In the genomic region with DNA sequence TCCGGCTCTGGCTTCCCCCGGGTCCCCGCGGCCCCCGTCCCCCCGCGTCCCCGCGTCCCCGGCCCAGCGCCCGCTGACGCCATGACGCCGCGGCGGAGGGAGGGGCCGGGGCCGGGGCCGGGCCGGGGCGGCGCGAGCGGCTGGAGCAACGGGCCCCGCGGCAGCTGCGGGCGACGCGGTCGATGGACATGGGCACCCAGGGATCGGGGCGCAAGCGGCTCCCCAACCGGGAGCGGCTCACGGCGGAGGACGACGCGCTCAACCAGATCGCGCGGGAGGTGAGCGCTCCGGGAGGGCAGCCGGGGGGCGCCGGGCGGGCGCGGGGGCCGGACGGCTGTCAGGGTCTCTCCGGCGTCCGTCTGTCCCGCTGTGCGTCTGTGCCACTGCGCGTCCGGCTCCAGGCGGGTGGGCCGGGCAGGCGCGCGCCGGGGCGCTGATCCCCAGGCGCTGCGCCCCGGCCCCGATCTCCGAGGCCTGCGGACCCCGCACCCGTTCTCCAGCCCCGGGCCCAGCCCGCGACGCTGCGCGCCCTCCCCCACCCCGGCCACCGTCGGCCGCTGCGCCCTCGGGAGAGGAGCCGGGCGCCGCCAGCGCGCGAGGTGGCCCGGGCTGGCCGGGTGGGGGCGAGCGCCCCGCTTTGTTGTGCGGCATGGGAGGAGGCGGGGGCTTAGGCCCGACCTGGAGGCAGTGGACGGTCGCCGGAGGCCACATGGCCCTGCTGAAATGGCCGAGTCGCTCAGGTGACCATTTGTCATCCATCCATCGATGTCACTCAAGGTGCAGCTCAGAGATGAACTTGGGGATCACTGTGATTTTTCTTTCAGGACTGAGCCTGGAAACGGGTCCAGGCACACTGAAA, we compare ENCODE assay signal across 8 cellular contexts. TPM values are rescaled to one million over a fixed set of nuclear protein-coding genes. Genes with fewer than 3 reads are reported as not detected.
DNase-seq lines count a peak whose midpoint lies in the region; ATAC-seq and TF ChIP-seq lines count a peak whose summit lies in the region.

A gene with protein sequence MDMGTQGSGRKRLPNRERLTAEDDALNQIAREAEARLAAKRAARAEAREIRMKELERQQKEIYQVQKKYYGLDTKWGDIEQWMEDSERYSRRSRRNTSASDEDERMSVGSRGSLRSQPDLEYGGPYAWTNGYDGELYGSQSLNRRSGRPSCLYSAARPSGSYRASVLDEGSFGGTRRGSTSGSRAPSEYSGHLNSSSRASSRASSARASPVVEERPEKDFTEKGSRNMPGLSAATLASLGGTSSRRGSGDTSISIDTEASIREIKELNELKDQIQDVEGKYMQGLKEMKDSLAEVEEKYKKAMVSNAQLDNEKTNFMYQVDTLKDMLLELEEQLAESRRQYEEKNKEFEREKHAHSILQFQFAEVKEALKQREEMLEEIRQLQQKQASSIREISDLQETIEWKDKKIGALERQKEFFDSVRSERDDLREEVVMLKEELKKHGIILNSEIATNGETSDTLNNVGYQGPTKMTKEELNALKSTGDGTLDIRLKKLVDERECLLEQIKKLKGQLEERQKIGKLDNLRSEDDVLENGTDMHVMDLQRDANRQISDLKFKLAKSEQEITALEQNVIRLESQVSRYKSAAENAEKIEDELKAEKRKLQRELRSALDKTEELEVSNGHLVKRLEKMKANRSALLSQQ (plus strand): TSS at position 125 of the 859 bp plus-strand sequence. CDS start 58 bp downstream, at position 183.

- ATAC-seq in CD4-positive, CD25-positive, alpha-beta regulatory T cell (ENCODE audit: low read depth in 2 of 2), result no peak
- ATAC-seq in HG03342 (IDR thresholded peaks at IDR 0.05; ENCODE audit: unreplicated experiment), result no peak
- no peak for ATAC-seq in GM18505 (IDR thresholded peaks at IDR 0.05; ENCODE audit: unreplicated experiment)

- peak within 1 kb of the TSS in 2 of 3 donors; percentile 31 to 52 for H3K27ac Mint-ChIP-seq in CD4-positive, CD25-positive, alpha-beta regulatory T cell

- no CpG with 5 or more reads among the region's 112 CpGs for WGBS in iPS DF 6.9 (ENCODE audit: insufficient coverage, insufficient read length)

- peaks cover 0 to 2% (median 0%) of the 10 kb centered on the region in 7 donors for H3K9me3 Mint-ChIP-seq in CD4-positive, CD25-positive, alpha-beta regulatory T cell

- no peak within 1 kb of the TSS for H3K9ac ChIP-seq in Karpas-422 (ENCODE audit: low read length)

- no peaks in the 10 kb centered on the region for H3K36me3 Mint-ChIP-seq in CD4-positive, CD25-positive, alpha-beta regulatory T cell

- no peaks in the 10 kb centered on the region for H3K36me3 ChIP-seq in CD4-positive, CD25-positive, alpha-beta regulatory T cell (ENCODE audit: control insufficient read depth, insufficient read depth, low read length)
- no peaks in the 10 kb centered on the region for H3K36me3 ChIP-seq in Karpas-422 (ENCODE audit: insufficient read depth, low read length)
- no peaks in the 10 kb centered on the region for H3K36me3 ChIP-seq in iPS DF 6.9 (ENCODE audit: control insufficient read depth, insufficient read depth, low read length)

- H4K20me1 ChIP-seq in Karpas-422 (ENCODE audit: insufficient read depth, low read depth, low read length), result no peaks in the 10 kb centered on the region

- H3K4me3 Mint-ChIP-seq in CD4-positive, CD25-positive, alpha-beta regulatory T cell, result peak within 1 kb of the TSS; percentile 50 to 87 (median 70)

- peak within 1 kb of the TSS; percentile 15 for H3K4me3 ChIP-seq in CD4-positive, CD25-positive, alpha-beta regulatory T cell (ENCODE audit: low read depth, low read length)
- H3K4me3 ChIP-seq in Karpas-422 (ENCODE audit: low read length) (no peak within 1 kb of the TSS), iPS DF 6.9 (ENCODE audit: low read length) (peak within 1 kb of the TSS; percentile 80; the same call in 1 of the 2 replicates)

- H3K27me3 Mint-ChIP-seq in CD4-positive, CD25-positive, alpha-beta regulatory T cell, result peaks cover 64% of the 10 kb centered on the region

- no peaks in the 10 kb centered on the region for H3K9me2 ChIP-seq in Karpas-422 (replicated peaks; ENCODE audit: insufficient read depth, low read length)

- no peaks in the 10 kb centered on the region for H3K79me2 ChIP-seq in Karpas-422 (ENCODE audit: low read length)

- no peak within 1 kb of the TSS for H3K4me2 ChIP-seq in Karpas-422 (ENCODE audit: low read depth, low read length, poor library complexity, severe bottlenecking)

- H3K27me3 ChIP-seq in CD4-positive, CD25-positive, alpha-beta regulatory T cell (ENCODE audit: control insufficient read depth, insufficient read depth, low read length), result peaks cover 13% of the 10 kb centered on the region
- no peaks in the 10 kb centered on the region for H3K27me3 ChIP-seq in Karpas-422 (ENCODE audit: low read length)
- peaks cover 14% of the 10 kb centered on the region; the same call in 1 of the 2 replicates for H3K27me3 ChIP-seq in iPS DF 6.9 (ENCODE audit: control insufficient read depth, insufficient read depth, low read length)

- TF ChIP-seq POLR2A in GM18505 (IDR thresholded peaks at IDR 0.05; ENCODE audit: borderline replicate concordance, extremely low read depth, insufficient read depth, insufficient read length), result no peak

- peaks cover 7% of the 10 kb centered on the region for H3K4me1 ChIP-seq in CD4-positive, CD25-positive, alpha-beta regulatory T cell (ENCODE audit: control insufficient read depth, insufficient read depth, low read length, poor library complexity, severe bottlenecking)
- H3K4me1 ChIP-seq in Karpas-422 (ENCODE audit: low read length) (no peaks in the 10 kb centered on the region), iPS DF 6.9 (ENCODE audit: control insufficient read depth, insufficient read depth, low read length) (peaks cover 3% of the 10 kb centered on the region)

- peaks cover 6 to 21% (median 13%) of the 10 kb centered on the region in 4 donors for H3K4me1 Mint-ChIP-seq in CD4-positive, CD25-positive, alpha-beta regulatory T cell

- DNase-seq in CD4-positive, CD25-positive, alpha-beta regulatory T cell, result no peak
- no peak for DNase-seq in Karpas-422
- peak; percentile 74 for DNase-seq in astrocyte of the hippocampus (ENCODE audit: low read depth, low spot score)
- no peak for DNase-seq in iPS DF 6.9 (ENCODE audit: low read depth, low spot score)
- DNase-seq in retina, result peak; percentile 55
- no peak for DNase-seq in foreskin melanocyte

- no peak within 1 kb of the TSS for H3K27ac ChIP-seq in CD4-positive, CD25-positive, alpha-beta regulatory T cell (ENCODE audit: insufficient read depth, low read length, poor library complexity, severe bottlenecking)
- H3K27ac ChIP-seq in Karpas-422 (ENCODE audit: low read length) (no peak within 1 kb of the TSS), iPS DF 6.9 (ENCODE audit: low read length) (no peak within 1 kb of the TSS)

- no peaks in the 10 kb centered on the region for H3K9me3 ChIP-seq in CD4-positive, CD25-positive, alpha-beta regulatory T cell (ENCODE audit: control insufficient read depth in 2 of 2, low read length in 2 of 2)
- H3K9me3 ChIP-seq in Karpas-422 (ENCODE audit: low read length), result no peaks in the 10 kb centered on the region
- H3K9me3 ChIP-seq in iPS DF 6.9 (ENCODE audit: control insufficient read depth, insufficient read depth, low read length), result no peaks in the 10 kb centered on the region

- H2AFZ ChIP-seq in Karpas-422 (ENCODE audit: low read length), result no peak within 1 kb of the TSS

RNA-seq across cellular contexts. Expression of the gene that starts here (rescaled TPM):
- total RNA-seq in CD4-positive, CD25-positive, alpha-beta regulatory T cell, result 183 TPM
- 100 to 1,000 TPM in 1 of 4 donors, 10 to 100 TPM in 3; 69.4 to 107 (median 77.1) TPM for polyA plus RNA-seq in CD4-positive, CD25-positive, alpha-beta regulatory T cell
- 29.9 and 30.7 TPM in 2 replicates for total RNA-seq in Karpas-422 (2014; rRNA removed; shearing (Covaris generic); ENCODE audit: low replicate concordance)

Comparison
In these comparisons a context has a peak if more than half of its experiments do, and no peak if none do; other contexts are left out.
1. DNase-seq: peak in astrocyte of the hippocampus (single experiment) and retina (single experiment); none in CD4-positive, CD25-positive, alpha-beta regulatory T cell (0 of 3), Karpas-422 (single experiment), iPS DF 6.9 (single experiment) and foreskin melanocyte (single experiment).